ENCODE assay signal across 10 cellular contexts in the genomic region with DNA sequence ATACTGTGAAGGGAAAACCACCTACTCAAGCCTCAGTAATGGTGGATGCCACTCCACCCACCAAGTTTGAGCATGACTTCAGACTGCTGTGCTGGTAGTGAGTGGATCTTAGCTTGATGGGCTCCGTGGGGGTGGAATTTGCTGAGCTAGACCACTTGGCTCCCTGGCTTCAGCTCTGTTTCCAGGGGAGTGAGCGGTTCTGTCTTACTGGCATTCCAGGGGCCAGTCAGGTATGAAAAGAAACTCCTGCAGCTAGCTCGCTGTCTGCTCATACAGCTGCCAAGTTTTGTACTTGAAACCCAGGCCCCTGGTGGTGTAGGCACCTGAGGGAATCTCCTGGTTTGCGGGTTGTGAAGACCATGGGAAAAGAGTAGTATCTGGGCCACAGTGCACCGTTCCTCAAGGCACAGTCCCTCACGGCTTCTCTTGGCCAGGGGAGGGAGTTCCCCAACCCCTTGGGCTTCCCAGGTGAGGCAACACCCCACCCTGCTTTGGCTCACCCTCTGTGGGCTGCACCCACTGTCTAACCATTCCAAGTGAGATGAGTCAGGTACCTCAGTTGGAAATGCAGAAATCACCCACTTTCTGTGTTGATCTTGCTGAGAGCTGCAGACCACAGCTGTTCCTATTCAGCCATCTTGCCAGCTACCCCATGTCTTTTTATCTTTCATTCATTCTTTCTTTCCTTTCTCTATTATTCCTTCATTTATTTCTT.
DNase-seq lines count a peak whose midpoint lies in the region; ATAC-seq and TF ChIP-seq lines count a peak whose summit lies in the region.
"Had no signal": no experiment of that assay in that cellular context is flagged by ENCODE, and none has a peak within 500 bp of the region (broad histone marks: within the 10 kb centered on the region; RNA-seq: fewer than 3 reads in every experiment).

No MANE protein-coding gene starts in this region.

- peaks cover 21% of the 10 kb centered on the region for H3K27me3 Mint-ChIP-seq in activated T-cell treated with anti-CD3 and anti-CD28 coated beads, Interleukin-2, amount 50 U/mL, for 24 hours
- peaks cover 2% of the 10 kb centered on the region for H3K27me3 Mint-ChIP-seq in activated CD4-positive, alpha-beta memory T cell treated with anti-CD3 and anti-CD28 coated beads, Interleukin-2, amount 10 ng/mL, durations not matched to agents 7 days and 5 days
- H3K27me3 Mint-ChIP-seq in CD4-positive, alpha-beta T cell, result peaks cover 10% of the 10 kb centered on the region

- peaks cover 10% of the 10 kb centered on the region for H3K4me1 Mint-ChIP-seq in activated T-cell treated with anti-CD3 and anti-CD28 coated beads, Interleukin-2, amount 50 U/mL, for 24 hours (ENCODE audit: low read depth)
- peaks cover 11% of the 10 kb centered on the region for H3K4me1 Mint-ChIP-seq in activated CD4-positive, alpha-beta memory T cell treated with anti-CD3 and anti-CD28 coated beads, Interleukin-2, amount 10 ng/mL, durations not matched to agents 7 days and 5 days
- no peaks in the 10 kb centered on the region for H3K4me1 Mint-ChIP-seq in CD4-positive, alpha-beta T cell (ENCODE audit: low read depth)

- DNase-seq in activated T-cell treated with anti-CD3 and anti-CD28 coated beads, Interleukin-2, amount 50 U/mL, for 24 hours, result peak; percentile 30
- DNase-seq in activated T-cell treated with anti-CD3 and anti-CD28 coated beads for 4 hours (no peak), substantia nigra (lab: John Stamatoyannopoulos, UW) (no peak), hypothalamus (lab: John Stamatoyannopoulos, UW) (no peak)
- DNase-seq in activated CD4-positive, alpha-beta memory T cell treated with anti-CD3 and anti-CD28 coated beads, Interleukin-2, amount 10 ng/mL, durations not matched to agents 7 days and 5 days, result peak; percentile 16
- peak; percentile 43 for DNase-seq in stimulated activated CD8-positive, alpha-beta memory T cell treated with anti-CD3 and anti-CD28 coated beads, Interleukin-4, amount 100 ng/mL, for 48 hours
- no peak for DNase-seq in CD4-positive, alpha-beta T cell
- DNase-seq: upper lobe of right lung had no signal

- H3K9me3 ChIP-seq in CD4-positive, alpha-beta T cell (ENCODE audit: control insufficient read depth, low read length), result no peaks in the 10 kb centered on the region
- H3K9me3 ChIP-seq: upper lobe of right lung had no signal

- CTCF ChIA-PET in activated CD4-positive, alpha-beta memory T cell treated with anti-CD3 and anti-CD28 coated beads, Interleukin-2, amount 10 ng/mL, durations not matched to agents 7 days and 5 days (lab: Charles Lee), result no interaction called here
- CTCF ChIA-PET in CD4-positive, alpha-beta T cell (lab: Charles Lee), result no interaction called here

- peaks cover 8% of the 10 kb centered on the region for H3K9me3 Mint-ChIP-seq in activated T-cell treated with anti-CD3 and anti-CD28 coated beads, Interleukin-2, amount 50 U/mL, for 24 hours
- peaks cover 11% of the 10 kb centered on the region for H3K9me3 Mint-ChIP-seq in activated CD4-positive, alpha-beta memory T cell treated with anti-CD3 and anti-CD28 coated beads, Interleukin-2, amount 10 ng/mL, durations not matched to agents 7 days and 5 days
- H3K9me3 Mint-ChIP-seq in CD4-positive, alpha-beta T cell, result peaks cover 6% of the 10 kb centered on the region

- peak overlapping the region; percentile 82 for H3K27ac Mint-ChIP-seq in activated T-cell treated with anti-CD3 and anti-CD28 coated beads, Interleukin-2, amount 50 U/mL, for 24 hours
- no peak overlapping the region for H3K27ac Mint-ChIP-seq in activated CD4-positive, alpha-beta memory T cell treated with anti-CD3 and anti-CD28 coated beads, Interleukin-2, amount 10 ng/mL, durations not matched to agents 7 days and 5 days
- H3K27ac Mint-ChIP-seq in CD4-positive, alpha-beta T cell, result no peak overlapping the region

- intact Hi-C loops in CD4-positive, alpha-beta T cell (cut with DNase I, micrococcal nuclease), result no loop called here

- no peak overlapping the region for H3K27ac ChIP-seq in substantia nigra (ENCODE audit: low read depth, low read length, poor library complexity, severe bottlenecking)
- no peak overlapping the region for H3K27ac ChIP-seq in CD4-positive, alpha-beta T cell (ENCODE audit: low read depth, low read length)
- H3K27ac ChIP-seq: upper lobe of right lung had no signal

- no peak for TF ChIP-seq CTCF in CD4-positive, alpha-beta T cell (IDR thresholded peaks at IDR 0.05)

- POLR2A ChIA-PET in activated CD4-positive, alpha-beta memory T cell treated with anti-CD3 and anti-CD28 coated beads, Interleukin-2, amount 10 ng/mL, durations not matched to agents 7 days and 5 days (lab: Charles Lee), result no interaction called here
- POLR2A ChIA-PET in CD4-positive, alpha-beta T cell (lab: Charles Lee), result no interaction called here

- no peaks in the 10 kb centered on the region for H3K27me3 ChIP-seq in CD4-positive, alpha-beta T cell (ENCODE audit: control insufficient read depth, insufficient read depth, low read length)
- H3K27me3 ChIP-seq: upper lobe of right lung had no signal

- no peak overlapping the region for H3K4me3 Mint-ChIP-seq in activated T-cell treated with anti-CD3 and anti-CD28 coated beads, Interleukin-2, amount 50 U/mL, for 24 hours
- H3K4me3 Mint-ChIP-seq in activated CD4-positive, alpha-beta memory T cell treated with anti-CD3 and anti-CD28 coated beads, Interleukin-2, amount 10 ng/mL, durations not matched to agents 7 days and 5 days, result no peak overlapping the region
- H3K4me3 Mint-ChIP-seq in CD4-positive, alpha-beta T cell, result no peak overlapping the region

- no peaks in the 10 kb centered on the region for H3K36me3 Mint-ChIP-seq in activated T-cell treated with anti-CD3 and anti-CD28 coated beads, Interleukin-2, amount 50 U/mL, for 24 hours (ENCODE audit: low read depth)
- no peaks in the 10 kb centered on the region for H3K36me3 Mint-ChIP-seq in activated CD4-positive, alpha-beta memory T cell treated with anti-CD3 and anti-CD28 coated beads, Interleukin-2, amount 10 ng/mL, durations not matched to agents 7 days and 5 days (ENCODE audit: low read depth)
- no peaks in the 10 kb centered on the region for H3K36me3 Mint-ChIP-seq in CD4-positive, alpha-beta T cell (ENCODE audit: low read depth)

- ATAC-seq in HG02938 (IDR thresholded peaks at IDR 0.05; ENCODE audit: unreplicated experiment), result peak; percentile 55
- no peak for ATAC-seq in CD4-positive, alpha-beta T cell (ENCODE audit: poor library complexity)
- ATAC-seq: naive thymus-derived CD4-positive, alpha-beta T cell; upper lobe of right lung had no signal

Comparison
In these comparisons a context has a peak if more than half of its experiments do, and no peak if none do; other contexts are left out.
1. DNase-seq: peak in activated T-cell treated with anti-CD3 and anti-CD28 coated beads, Interleukin-2, amount 50 U/mL, for 24 hours (single experiment), activated CD4-positive, alpha-beta memory T cell treated with anti-CD3 and anti-CD28 coated beads, Interleukin-2, amount 10 ng/mL, durations not matched to agents 7 days and 5 days (single experiment) and stimulated activated CD8-positive, alpha-beta memory T cell treated with anti-CD3 and anti-CD28 coated beads, Interleukin-4, amount 100 ng/mL, for 48 hours (single experiment); none in activated T-cell treated with anti-CD3 and anti-CD28 coated beads for 4 hours (single experiment), substantia nigra (0 of 49), hypothalamus (0 of 51) and CD4-positive, alpha-beta T cell (0 of 10).